8 cellular contexts compared by ENCODE assay signal in the genomic region with DNA sequence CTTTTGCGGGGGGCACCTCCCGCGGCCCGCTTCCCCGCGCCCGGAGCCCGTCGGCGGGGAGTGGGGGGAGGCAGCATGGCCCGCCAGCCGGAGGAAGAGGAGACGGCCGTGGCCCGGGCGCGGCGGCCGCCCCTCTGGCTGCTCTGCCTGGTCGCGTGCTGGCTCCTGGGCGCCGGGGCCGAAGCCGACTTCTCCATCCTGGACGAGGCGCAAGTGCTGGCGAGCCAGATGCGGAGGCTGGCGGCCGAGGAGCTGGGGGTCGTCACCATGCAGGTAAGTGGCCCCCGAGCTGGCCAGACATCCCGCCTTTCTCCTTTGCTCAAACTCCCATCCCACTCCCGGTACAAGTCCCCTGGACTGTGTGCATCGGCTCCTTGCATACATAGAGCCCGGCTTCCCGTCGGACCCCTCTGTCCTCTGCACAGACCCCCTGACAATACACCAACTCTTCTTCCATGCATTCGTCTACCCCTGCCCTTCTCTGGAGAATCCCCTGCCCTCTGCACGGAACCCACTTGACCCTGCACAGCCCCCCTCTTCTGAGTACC. TPM values are rescaled to one million over a fixed set of nuclear protein-coding genes. Genes with fewer than 3 reads are reported as not detected.
DNase-seq lines count a peak whose midpoint lies in the region; ATAC-seq and TF ChIP-seq lines count a peak whose summit lies in the region.

No MANE protein-coding gene starts in this region.

- H3K9me3 ChIP-seq in BLaER1 (no peaks in the 10 kb centered on the region), heart left ventricle (no peaks in the 10 kb centered on the region), trophoblast cell (ENCODE audit: insufficient read depth, low read depth, low read length) (no peaks in the 10 kb centered on the region)

- H3K18ac ChIP-seq in trophoblast cell (ENCODE audit: low read length): no peak overlapping the region

- no peaks in the 10 kb centered on the region for H3K9me3 Mint-ChIP-seq in activated CD8-positive, alpha-beta T cell treated with anti-CD3 and anti-CD28 coated beads for 36 hours

- H3K27ac ChIP-seq in BLaER1 (peak overlapping the region; percentile 91), heart left ventricle (peak overlapping the region; percentile 58 to 87 (median 81)), trophoblast cell (ENCODE audit: low read depth, low read length) (no peak overlapping the region)

- H3K4me2 ChIP-seq in BLaER1: peak overlapping the region; percentile 86
- H3K4me2 ChIP-seq in trophoblast cell (ENCODE audit: low read length): peak overlapping the region; percentile 82

- no peaks in the 10 kb centered on the region for H3K36me3 Mint-ChIP-seq in activated CD8-positive, alpha-beta T cell treated with anti-CD3 and anti-CD28 coated beads for 36 hours (ENCODE audit: low read depth)

- no peaks in the 10 kb centered on the region for H3K36me3 ChIP-seq in BLaER1
- no peaks in the 10 kb centered on the region for H3K36me3 ChIP-seq in heart left ventricle
- H3K36me3 ChIP-seq in trophoblast cell (ENCODE audit: control insufficient read depth in 1 of 2, insufficient read depth in 2 of 2, low read length in 2 of 2): no peaks in the 10 kb centered on the region

- H3K4me3 Mint-ChIP-seq in activated CD8-positive, alpha-beta T cell treated with anti-CD3 and anti-CD28 coated beads for 36 hours: peak overlapping the region; percentile 90

- H3K4me3 ChIP-seq in BLaER1 (peak overlapping the region; percentile 94), heart left ventricle (peak overlapping the region; percentile 64 to 90 (median 74)), trophoblast cell (ENCODE audit: low read depth, low read length) (peak overlapping the region; percentile 64)

- no peak overlapping the region for H4K8ac ChIP-seq in trophoblast cell (ENCODE audit: low read depth, low read length)

- no peak for TF ChIP-seq POLR2A in heart left ventricle (IDR thresholded peaks at IDR 0.05)

- H4K12ac ChIP-seq in trophoblast cell (ENCODE audit: low read depth, low read length): no peak overlapping the region

- H3K79me2 ChIP-seq in trophoblast cell (ENCODE audit: control insufficient read depth, insufficient read depth, low read length, poor library complexity): no peaks in the 10 kb centered on the region

- H4K20me1 ChIP-seq in BLaER1: no peaks in the 10 kb centered on the region

- H3K27ac Mint-ChIP-seq in activated CD8-positive, alpha-beta T cell treated with anti-CD3 and anti-CD28 coated beads for 36 hours: peak overlapping the region; percentile 78

- no peak overlapping the region for H2BK120ac ChIP-seq in trophoblast cell (ENCODE audit: insufficient read depth, low read length, poor library complexity)

- TF ChIP-seq CTCF in activated CD8-positive, alpha-beta T cell treated with anti-CD3 and anti-CD28 coated beads for 36 hours (IDR thresholded peaks at IDR 0.05): no peak
- no peak for TF ChIP-seq CTCF in heart left ventricle (IDR thresholded peaks at IDR 0.05)

- no peaks in the 10 kb centered on the region for H3K79me1 ChIP-seq in trophoblast cell (ENCODE audit: low read length)

- H3K4ac ChIP-seq in trophoblast cell (ENCODE audit: low read depth, low read length): no peak overlapping the region

- H4K91ac ChIP-seq in trophoblast cell (ENCODE audit: low read depth, low read length): no peak overlapping the region

- DNase-seq in activated CD8-positive, alpha-beta T cell treated with anti-CD3 and anti-CD28 coated beads for 36 hours: peak; percentile 20
- DNase-seq in heart left ventricle: peak; percentile 32 to 74 (median 40)
- no peak for DNase-seq in trophoblast cell
- no peak for DNase-seq in activated gamma-delta T cell (lab: John Stamatoyannopoulos, UW)
- DNase-seq in A172 (ENCODE audit: low spot score): no peak

- POLR2A ChIA-PET in activated CD8-positive, alpha-beta T cell treated with anti-CD3 and anti-CD28 coated beads for 36 hours (lab: Charles Lee): no interaction called here

- H3K27me3 Mint-ChIP-seq in activated CD8-positive, alpha-beta T cell treated with anti-CD3 and anti-CD28 coated beads for 36 hours: peaks cover 31% of the 10 kb centered on the region

- WGBS in heart left ventricle, 4 donors: 0 to 1% (median 1%) methylated on average over 19 to 41 of the region's 41 CpGs
- WGBS in trophoblast cell (ENCODE audit: extremely low coverage, insufficient coverage, insufficient read length): no CpG with 5 or more reads among the region's 41 CpGs

- no peak overlapping the region for H2BK5ac ChIP-seq in trophoblast cell (ENCODE audit: low read depth, low read length, poor library complexity)

- no peak overlapping the region for H2BK12ac ChIP-seq in trophoblast cell (ENCODE audit: low read length)

- intact Hi-C loops in activated CD8-positive, alpha-beta T cell treated with anti-CD3 and anti-CD28 coated beads for 36 hours (cut with micrococcal nuclease): no loop called here
- intact Hi-C loops in heart left ventricle (cut with DNase I): loop anchor here (2.0 to 10.0 kb wide), 14 partner anchors 42 to 354 kb away; no protein-coding TSS in a partner anchor

- no peaks in the 10 kb centered on the region for H3K27me3 ChIP-seq in BLaER1
- peaks cover 0 to 41% (median 0%) of the 10 kb centered on the region in 9 donors for H3K27me3 ChIP-seq in heart left ventricle
- H3K27me3 ChIP-seq in trophoblast cell (ENCODE audit: insufficient read depth, low read length): peaks cover 30% of the 10 kb centered on the region

- ATAC-seq in GM18907 (IDR thresholded peaks at IDR 0.05; ENCODE audit: unreplicated experiment) (peak; percentile 16), HG03521 (IDR thresholded peaks at IDR 0.05; ENCODE audit: unreplicated experiment) (peak; percentile 21), heart left ventricle (peak; percentile 7 to 57 (median 36))
- ATAC-seq in activated CD8-positive, alpha-beta T cell treated with anti-CD3 and anti-CD28 coated beads for 36 hours: peak; percentile 14

- no peak overlapping the region for H3K14ac ChIP-seq in trophoblast cell (ENCODE audit: low read length)

- H2AK5ac ChIP-seq in trophoblast cell (ENCODE audit: low read length): no peak overlapping the region

- H3K4me1 Mint-ChIP-seq in activated CD8-positive, alpha-beta T cell treated with anti-CD3 and anti-CD28 coated beads for 36 hours (ENCODE audit: low read depth): peaks cover 12% of the 10 kb centered on the region

- H3K4me1 ChIP-seq in BLaER1 (peaks cover 48% of the 10 kb centered on the region), heart left ventricle (peaks cover 4 to 35% (median 12%) of the 10 kb centered on the region in 12 donors), trophoblast cell (ENCODE audit: control insufficient read depth in 1 of 2, insufficient read depth in 2 of 2, low read length in 2 of 2) (peaks cover 6 to 14% of the 10 kb centered on the region in 2 experiments)

- no peak overlapping the region for H3K23ac ChIP-seq in trophoblast cell (ENCODE audit: low read length)

- peak overlapping the region; percentile 93 for H3K9ac ChIP-seq in BLaER1
- H3K9ac ChIP-seq in trophoblast cell (ENCODE audit: low read length): peak overlapping the region; percentile 77

- H2AFZ ChIP-seq in trophoblast cell (ENCODE audit: insufficient read depth, low read length, poor library complexity): peak overlapping the region; percentile 0

- CTCF ChIA-PET in activated CD8-positive, alpha-beta T cell treated with anti-CD3 and anti-CD28 coated beads for 36 hours (lab: Charles Lee): interaction anchor here (1.1 kb wide), 1 partner anchor 146 kb away, joined by 3 read pairs; no protein-coding TSS in a partner anchor

RNA-seq across cellular contexts. Expression of gene CACHD1, which starts 0.8 kb away (rescaled TPM):
- 1 to 10 TPM; 2.2 to 2.5 TPM for total RNA-seq in activated CD8-positive, alpha-beta T cell treated with anti-CD3 and anti-CD28 coated beads for 36 hours
- total RNA-seq in heart left ventricle: 10 to 100 TPM in 1 of 9 donors, 1 to 10 TPM in 8; 1.3 to 10.0 (median 2.6) TPM
- polyA plus RNA-seq in heart left ventricle: under 1 TPM; 0.89 to 0.91 TPM
- polyA plus RNA-seq in trophoblast cell (2013): 0.82 and 0.89 TPM in 2 replicates
- total RNA-seq in A172 (2014; rRNA removed; shearing (Covaris generic)): 4.2 and 4.5 TPM in 2 replicates

Comparison
In these comparisons a context has a peak if more than half of its experiments do, and no peak if none do; other contexts are left out.
1. DNase-seq: peak in activated CD8-positive, alpha-beta T cell treated with anti-CD3 and anti-CD28 coated beads for 36 hours (single experiment) and heart left ventricle (5 of 5); none in trophoblast cell (0 of 2), activated gamma-delta T cell (single experiment) and A172 (single experiment).
2. Peak in every context shown above with its lines, with median percentiles within 50 percentile points of each other: H3K4me3 ChIP-seq and ATAC-seq.